ENCODE assay signal across 2 cellular contexts in the genomic region with DNA sequence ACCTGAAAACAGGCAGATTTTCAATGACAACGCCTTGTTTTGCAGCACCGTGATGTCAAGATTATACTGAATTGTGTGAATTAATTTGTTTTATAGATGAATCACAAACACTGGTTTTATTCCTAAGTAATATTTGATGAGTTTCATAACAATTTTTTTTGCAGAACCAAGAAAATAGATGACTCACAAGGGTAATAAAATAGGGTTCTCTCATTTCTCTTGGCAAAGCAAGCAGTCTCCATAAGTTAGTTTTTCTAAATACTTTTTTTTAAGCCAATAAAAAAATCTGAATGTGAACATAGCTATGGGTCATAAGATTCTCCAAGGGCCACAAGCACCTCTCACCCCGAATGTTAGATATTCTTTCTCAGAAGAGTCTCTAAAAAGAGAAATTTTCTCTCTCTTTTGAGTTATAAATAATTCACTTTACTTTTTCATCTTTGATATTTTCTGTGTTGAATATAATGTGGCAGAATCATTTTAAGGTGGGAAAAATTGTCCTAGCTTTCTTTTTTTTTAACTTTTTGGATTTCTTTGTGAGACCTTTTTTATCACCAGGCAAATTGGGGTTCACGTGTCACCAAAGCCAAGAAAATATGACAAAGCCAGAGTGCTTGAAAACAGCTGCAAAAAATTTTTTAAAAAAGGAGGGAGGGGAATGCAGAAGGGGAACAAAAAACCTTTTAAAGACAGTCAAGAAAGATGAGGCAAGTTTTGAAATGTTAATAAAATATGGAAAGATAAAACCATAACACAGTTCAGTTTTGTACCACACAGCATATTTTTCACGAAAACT.
TF ChIP-seq lines count a peak whose summit lies in the region.

No MANE protein-coding gene starts in this region.

TF ChIP-seq in IMR-90, 13 proteins besides CTCF, POLR2A, EP300 and RAD21:
- no peak for TF ChIP-seq MXI1 (IDR thresholded peaks at IDR 0.05; ENCODE audit: borderline replicate concordance, low read depth, low read length)
- no peak for TF ChIP-seq NFE2L2 (IDR thresholded peaks at IDR 0.05; ENCODE audit: low read depth, low read length)
- TF ChIP-seq FOS (IDR thresholded peaks at IDR 0.05; ENCODE audit: low read depth, low read length): no peak
- no peak for TF ChIP-seq CHD1 (IDR thresholded peaks at IDR 0.05; ENCODE audit: low read depth, low read length)
- no peak for TF ChIP-seq MAZ (IDR thresholded peaks at IDR 0.05; ENCODE audit: borderline replicate concordance, low read depth, low read length)
- no peak for TF ChIP-seq MAFK (IDR thresholded peaks at IDR 0.05; ENCODE audit: low read depth, low read length)
- no peak for TF ChIP-seq SMC3 (IDR thresholded peaks at IDR 0.05; ENCODE audit: low read depth, low read length)
- TF ChIP-seq, protein P1, sequence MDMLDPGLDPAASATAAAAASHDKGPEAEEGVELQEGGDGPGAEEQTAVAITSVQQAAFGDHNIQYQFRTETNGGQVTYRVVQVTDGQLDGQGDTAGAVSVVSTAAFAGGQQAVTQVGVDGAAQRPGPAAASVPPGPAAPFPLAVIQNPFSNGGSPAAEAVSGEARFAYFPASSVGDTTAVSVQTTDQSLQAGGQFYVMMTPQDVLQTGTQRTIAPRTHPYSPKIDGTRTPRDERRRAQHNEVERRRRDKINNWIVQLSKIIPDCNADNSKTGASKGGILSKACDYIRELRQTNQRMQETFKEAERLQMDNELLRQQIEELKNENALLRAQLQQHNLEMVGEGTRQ (IDR thresholded peaks at IDR 0.05; ENCODE audit: low read depth, low read length): no peak
- no peak for TF ChIP-seq CEBPB (IDR thresholded peaks at IDR 0.05; ENCODE audit: low read depth, low read length)
- no peak for TF ChIP-seq RFX5 (IDR thresholded peaks at IDR 0.05; ENCODE audit: low read depth, low read length)

TF ChIP-seq in endothelial cell of umbilical vein, 7 proteins besides CTCF, POLR2A, EP300 and RAD21:
- TF ChIP-seq FOS (IDR thresholded peaks at IDR 0.05; ENCODE audit: borderline replicate concordance, insufficient read depth, low read length) (no peak), MYC (IDR thresholded peaks at IDR 0.05; ENCODE audit: low read depth, low read length) (no peak), EZH2 (IDR thresholded peaks at IDR 0.05; ENCODE audit: borderline replicate concordance, low read depth, low read length, severe bottlenecking) (no peak), JUN (IDR thresholded peaks at IDR 0.05; ENCODE audit: borderline replicate concordance, insufficient read depth, insufficient read length, low read depth) (no peak)
